Comparison of ENCODE assay signal across 8 cellular contexts in the genomic region with DNA sequence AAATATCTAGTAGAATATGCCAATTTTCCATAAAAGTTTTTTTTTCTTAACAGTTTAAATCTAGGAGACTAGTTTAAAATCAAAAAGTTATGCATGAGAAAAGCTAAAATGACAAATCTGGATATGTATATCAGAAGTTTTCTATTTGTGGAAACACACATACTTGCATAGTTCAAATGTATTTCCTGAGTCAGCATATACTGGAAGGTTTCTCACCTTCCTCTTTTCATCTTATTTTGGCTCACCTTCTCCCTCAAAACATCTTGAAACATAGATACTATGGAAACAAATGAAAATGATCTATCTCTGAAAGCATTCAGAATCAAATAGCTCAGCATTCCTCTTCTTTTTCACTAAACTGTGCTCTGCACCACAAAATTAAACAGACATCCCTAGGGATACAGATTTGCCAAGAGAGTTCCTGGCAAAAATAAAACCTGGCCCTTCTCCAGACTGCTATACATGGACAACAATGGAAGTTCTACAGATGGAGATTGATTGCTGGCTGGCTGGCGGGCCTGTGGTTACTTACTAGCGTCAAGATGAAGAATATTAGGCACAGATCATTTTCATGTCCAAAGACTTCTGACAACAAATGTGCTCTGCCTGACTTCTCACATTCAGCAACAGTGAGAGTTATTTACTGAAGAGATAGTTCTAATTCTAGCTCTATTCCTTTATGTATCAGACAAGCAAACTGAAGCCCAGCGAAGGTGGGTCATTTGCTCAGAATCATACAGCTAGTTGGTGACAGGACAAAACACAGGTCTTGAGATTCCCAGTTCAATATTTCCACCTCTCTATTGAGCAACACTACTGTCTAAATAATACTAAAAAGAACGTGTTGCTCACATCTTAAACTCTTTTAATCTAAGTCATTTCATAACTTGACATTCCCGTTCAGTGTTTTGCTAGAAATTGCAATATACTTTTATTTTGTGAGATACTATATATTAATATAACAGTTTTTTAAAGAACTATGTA. TPM values are rescaled to one million over a fixed set of nuclear protein-coding genes. Genes with fewer than 3 reads are reported as not detected.
DNase-seq lines count a peak whose midpoint lies in the region; ATAC-seq and TF ChIP-seq lines count a peak whose summit lies in the region.

No MANE protein-coding gene starts in this region.

- H3K36me3 Mint-ChIP-seq in endodermal cell (ENCODE audit: low read depth) = no peaks in the 10 kb centered on the region

- DNase-seq in DMS153 treated with DMSO at 0.1 percent for 48 hours (lab: John Stamatoyannopoulos, UW; ENCODE audit: unreplicated experiment) (peak; percentile 70), NCI-H510A (lab: John Stamatoyannopoulos, UW) (peak; percentile 32), epidermal melanocyte (ENCODE audit: insufficient read length, low spot score) (peak; percentile 40), pons (ENCODE audit: low spot score) (peak; percentile 85), endodermal cell (no peak)
- no peak for DNase-seq in activated CD4-positive, CD25-positive, alpha-beta regulatory T cell (lab: John Stamatoyannopoulos, UW)

- no peak overlapping the region for H3K9ac ChIP-seq in endodermal cell (ENCODE audit: extremely low read depth, low read length, poor library complexity, severe bottlenecking)

- no peak overlapping the region for H3K27ac Mint-ChIP-seq in endodermal cell

- no peaks in the 10 kb centered on the region for H3K9me3 ChIP-seq in endodermal cell (ENCODE audit: control insufficient read depth, low read length)

- no peaks in the 10 kb centered on the region for H3K4me1 Mint-ChIP-seq in endodermal cell

- H3K36me3 ChIP-seq in endodermal cell (ENCODE audit: control insufficient read depth, insufficient read depth, low read length) = no peaks in the 10 kb centered on the region

- H3K27me3 Mint-ChIP-seq in endodermal cell (ENCODE audit: insufficient read depth) = no peaks in the 10 kb centered on the region

- TF ChIP-seq CTCF in endodermal cell (conservative IDR thresholded peaks at IDR 0.05) = no peak

- no peaks in the 10 kb centered on the region for H3K9me3 Mint-ChIP-seq in endodermal cell

- no peak overlapping the region for H3K27ac ChIP-seq in endodermal cell (ENCODE audit: low read depth, low read length)

- no peaks in the 10 kb centered on the region for H3K27me3 ChIP-seq in endodermal cell (ENCODE audit: control insufficient read depth, insufficient read depth, low read length, poor library complexity, severe bottlenecking)

- ATAC-seq in HG03442 (IDR thresholded peaks at IDR 0.05; ENCODE audit: unreplicated experiment) (no peak), GM18870 (IDR thresholded peaks at IDR 0.05; ENCODE audit: unreplicated experiment) (no peak)

- no peak overlapping the region for H3K4me3 Mint-ChIP-seq in endodermal cell

- H3K4me3 ChIP-seq in endodermal cell (ENCODE audit: low read length) = no peak overlapping the region

- H3K4me1 ChIP-seq in endodermal cell (ENCODE audit: control insufficient read depth, insufficient read depth, low read length) = no peaks in the 10 kb centered on the region

- WGBS in endodermal cell (ENCODE audit: insufficient coverage in 1 of 2, insufficient read length in 1 of 2), 2 experiments = 95 to 100% methylated on average over 3 to 4 of the region's 5 CpGs

RNA-seq across cellular contexts. Expression of a gene that starts 26.6 kb away (rescaled TPM):
- total RNA-seq in endodermal cell = 1 to 10 TPM; 4.0 to 6.6 TPM
- polyA plus RNA-seq in endodermal cell (2013, experiment 1 of 2) = 5.1 TPM
- 4.2 TPM for polyA plus RNA-seq in endodermal cell (2013, experiment 2 of 2)

Comparison
In these comparisons a context has a peak if more than half of its experiments do, and no peak if none do; other contexts are left out.
1. DNase-seq: peak in DMS153 treated with DMSO at 0.1 percent for 48 hours (single experiment), NCI-H510A (single experiment), epidermal melanocyte (single experiment) and pons (single experiment); none in activated CD4-positive, CD25-positive, alpha-beta regulatory T cell (0 of 4) and endodermal cell (single experiment).